ENCODE assay signal across 8 cellular contexts in the genomic region with DNA sequence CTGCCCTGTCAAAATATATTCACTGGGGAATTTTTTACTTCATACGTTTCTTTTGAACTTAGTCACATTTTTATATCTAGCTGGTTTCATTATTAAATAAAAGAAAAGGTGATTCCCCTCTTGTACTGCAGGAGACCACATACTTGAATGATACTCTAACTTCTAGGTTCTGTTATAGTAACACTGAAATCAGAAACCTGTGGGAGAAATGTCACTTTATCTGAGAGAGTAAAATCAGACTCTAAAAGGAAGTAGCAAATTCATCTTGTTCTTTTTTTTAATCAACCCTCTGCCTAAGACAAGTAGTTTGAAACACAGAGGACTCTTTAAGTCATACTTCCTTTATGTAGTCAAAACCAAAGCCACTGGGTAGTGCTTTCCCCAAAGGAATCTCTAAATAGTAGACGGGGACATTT. TPM values are rescaled to one million over a fixed set of nuclear protein-coding genes. Genes with fewer than 3 reads are reported as not detected.
DNase-seq lines count a peak whose midpoint lies in the region; ATAC-seq and TF ChIP-seq lines count a peak whose summit lies in the region.

No MANE protein-coding gene starts in this region.

- no peaks in the 10 kb centered on the region for H3K9me2 ChIP-seq in OCI-LY1 (ENCODE audit: low read depth, low read length)
- no peaks in the 10 kb centered on the region for H3K9me2 ChIP-seq in GM23338 (ENCODE audit: insufficient read depth)

- DNase-seq in left kidney (ENCODE audit: low read depth, low spot score) (peak; percentile 38), upper lobe of right lung (no peak), GM23338 (ENCODE audit: low spot score) (no peak), NCI-H510A (lab: John Stamatoyannopoulos, UW) (no peak), NCI-H2029 (lab: John Stamatoyannopoulos, UW) (no peak)

- intact Hi-C loops in upper lobe of right lung (cut with DNase I) = no loop called here

- H3F3A ChIP-seq in OCI-LY1 (ENCODE audit: insufficient read depth, low read length) (no peaks in the 10 kb centered on the region), GM23338 (replicated peaks; ENCODE audit: low read depth) (no peaks in the 10 kb centered on the region)

- H3K36me3 Mint-ChIP-seq in GM23338 (ENCODE audit: low read depth) = 0 out of 3 replicates have a peak, but pooled peaks cover 7% of the 10 kb centered on the region

- no peak overlapping the region for H3K27ac Mint-ChIP-seq in GM23338

- H3K4me3 ChIP-seq in OCI-LY1 (ENCODE audit: low read depth, low read length, poor library complexity, severe bottlenecking) (no peak overlapping the region), upper lobe of right lung (no peak overlapping the region), GM23338 (no peak overlapping the region)

- H3K4me2 ChIP-seq in OCI-LY1 (ENCODE audit: low read length) (no peak overlapping the region; the same call in 1 of the 2 replicates), GM23338 (no peak overlapping the region)

- peaks cover 3% of the 10 kb centered on the region for H3K27me3 Mint-ChIP-seq in GM23338 (ENCODE audit: insufficient read depth, low read depth, poor library complexity)

- H2AFZ ChIP-seq in OCI-LY1 (ENCODE audit: low read length) (no peak overlapping the region), GM23338 (no peak overlapping the region)

- H3K27me3 ChIP-seq in OCI-LY1 (ENCODE audit: insufficient read depth, low read length) (no peaks in the 10 kb centered on the region), upper lobe of right lung (no peaks in the 10 kb centered on the region), GM23338 (ENCODE audit: insufficient read depth) (no peaks in the 10 kb centered on the region)

- TF ChIP-seq CTCF in OCI-LY1 (IDR thresholded peaks at IDR 0.05; ENCODE audit: low read length) (no peak), upper lobe of right lung (IDR thresholded peaks at IDR 0.05) (no peak), GM23338 (conservative IDR thresholded peaks at IDR 0.05; ENCODE audit: low read depth in 2 of 2) (no peak)

- peaks cover 21% of the 10 kb centered on the region for H3K4me1 ChIP-seq in OCI-LY1 (ENCODE audit: insufficient read depth, low read length, severe bottlenecking)
- H3K4me1 ChIP-seq in upper lobe of right lung = peaks cover 5% of the 10 kb centered on the region
- peaks cover 13% of the 10 kb centered on the region; the same call in 1 of the 2 replicates for H3K4me1 ChIP-seq in GM23338 (ENCODE audit: insufficient read depth)

- H3K9me3 Mint-ChIP-seq in GM23338 = no peaks in the 10 kb centered on the region

- no peaks in the 10 kb centered on the region for H4K20me1 ChIP-seq in OCI-LY1 (ENCODE audit: insufficient read depth, low read length)
- no peaks in the 10 kb centered on the region for H4K20me1 ChIP-seq in GM23338 (replicated peaks; ENCODE audit: insufficient read depth)

- ATAC-seq in GM18858 (IDR thresholded peaks at IDR 0.05; ENCODE audit: unreplicated experiment) = peak; percentile 35
- ATAC-seq in HG02642 (IDR thresholded peaks at IDR 0.05; ENCODE audit: poor library complexity, unreplicated experiment) = peak; percentile 30
- no peak for ATAC-seq in upper lobe of right lung
- ATAC-seq in GM23338 = no peak

- no peak overlapping the region for H3K4me3 Mint-ChIP-seq in GM23338

- H3K9me3 ChIP-seq in OCI-LY1 (ENCODE audit: low read length) = no peaks in the 10 kb centered on the region
- no peaks in the 10 kb centered on the region for H3K9me3 ChIP-seq in upper lobe of right lung

- H3K4me1 Mint-ChIP-seq in GM23338 = peaks cover 19% of the 10 kb centered on the region

- H3K27ac ChIP-seq in OCI-LY1 (ENCODE audit: low read depth, low read length, poor library complexity, severe bottlenecking) (peak overlapping the region; percentile 1), upper lobe of right lung (no peak overlapping the region), GM23338 (ENCODE audit: low read depth) (no peak overlapping the region)

- no peak overlapping the region for H3K9ac ChIP-seq in OCI-LY1 (ENCODE audit: low read length)

- H3K79me2 ChIP-seq in OCI-LY1 (ENCODE audit: insufficient read depth, low read length) (no peaks in the 10 kb centered on the region), GM23338 (replicated peaks; ENCODE audit: insufficient read depth) (no peaks in the 10 kb centered on the region)

- no peaks in the 10 kb centered on the region; the same call in 1 of the 2 replicates for H3K36me3 ChIP-seq in OCI-LY1 (ENCODE audit: insufficient read depth, low read length)
- H3K36me3 ChIP-seq in upper lobe of right lung = no peaks in the 10 kb centered on the region
- H3K36me3 ChIP-seq in GM23338 (ENCODE audit: insufficient read depth) = no peaks in the 10 kb centered on the region

TF ChIP-seq in GM23338, 12 proteins besides CTCF, POLR2A, EP300 and RAD21:
- TF ChIP-seq ZNF331 (CRISPR knock-in tag; IDR thresholded peaks at IDR 0.05; ENCODE audit: low read depth) (no peak), NANOG (IDR thresholded peaks at IDR 0.05; ENCODE audit: borderline replicate concordance) (no peak), CREB1 (CRISPR knock-in tag; IDR thresholded peaks at IDR 0.05; ENCODE audit: low read depth) (no peak), JUNB (IDR thresholded peaks at IDR 0.05; ENCODE audit: unreplicated experiment) (no peak), POLR2AphosphoS5 (IDR thresholded peaks at IDR 0.05; ENCODE audit: low read depth) (no peak)

RNA-seq across cellular contexts. Expression of a gene that starts 34.4 kb away (rescaled TPM):
- 19.9 TPM for total RNA-seq in upper lobe of right lung
- 40.7 and 50.5 TPM in 2 replicates for total RNA-seq in GM23338 (2014; rRNA removed; shearing (Covaris generic))
- 120 and 132 TPM in 2 replicates for polyA plus RNA-seq in GM23338 (2016; fragmentation: Nextera tagmentation; extraction: Ambion mirVana)

Comparison
In these comparisons a context has a peak if more than half of its experiments do, and no peak if none do; other contexts are left out.
1. ATAC-seq: peak in GM18858 (single experiment) and HG02642 (single experiment); none in upper lobe of right lung (single experiment) and GM23338 (single experiment).